16 cellular contexts compared by ENCODE assay signal in the genomic region with DNA sequence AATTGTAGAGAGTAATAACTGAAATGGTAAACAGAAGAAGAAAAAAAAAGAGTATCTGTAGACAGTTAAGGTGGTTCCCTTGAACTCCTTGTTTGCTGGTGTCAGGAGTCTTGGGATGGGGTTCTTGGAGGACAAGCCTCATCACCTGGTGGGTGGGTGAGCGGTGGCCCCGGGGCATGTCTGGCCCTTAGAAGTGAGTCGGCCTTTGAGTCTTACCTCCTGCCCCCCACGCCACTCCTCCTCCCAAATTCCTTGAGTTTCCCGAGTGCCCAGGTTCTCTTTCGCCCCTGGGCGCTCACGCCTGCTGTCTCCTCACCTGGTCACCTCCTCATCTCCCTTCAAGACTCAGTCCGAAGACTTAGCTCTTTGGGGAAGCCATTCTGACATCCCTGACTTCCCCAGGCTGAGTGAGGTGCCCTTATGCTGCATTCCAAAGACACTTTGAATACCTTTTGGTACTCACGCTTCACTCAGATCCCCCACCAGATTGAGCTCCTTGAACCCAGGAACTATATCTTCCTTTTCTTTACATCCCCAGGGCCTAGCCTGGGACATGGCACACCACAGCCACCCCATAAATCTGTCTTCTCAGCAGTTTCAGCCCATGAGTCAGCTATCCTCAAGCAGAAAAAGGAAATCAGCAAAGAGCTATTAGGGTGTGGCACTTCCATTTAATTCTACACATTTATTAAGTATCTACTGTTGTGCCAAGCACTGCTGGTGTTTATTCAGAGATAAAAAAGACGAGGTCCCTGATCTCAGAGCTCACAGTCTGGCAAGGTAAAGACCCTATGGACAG. TPM values are rescaled to one million over a fixed set of nuclear protein-coding genes. Genes with fewer than 3 reads are reported as not detected.
DNase-seq lines count a peak whose midpoint lies in the region; ATAC-seq and TF ChIP-seq lines count a peak whose summit lies in the region.
"Had no signal": no experiment of that assay in that cellular context is flagged by ENCODE, and none has a peak within 500 bp of the region (broad histone marks: within the 10 kb centered on the region; RNA-seq: fewer than 3 reads in every experiment).

No MANE protein-coding gene starts in this region.

- ATAC-seq in CD4-positive, CD25-positive, alpha-beta regulatory T cell (ENCODE audit: low read depth in 2 of 2) = peak in 1 of 2 donors; percentile 38
- ATAC-seq: stimulated activated memory B cell treated with anti-CD40 and anti-IgM and Interleukin-4, amounts not matched to agents 10 μg/mL and 1 μg/mL and 100 μg/mL, for 72 hours had no signal

- no peaks in the 10 kb centered on the region for H3K27me3 Mint-ChIP-seq in CD4-positive, CD25-positive, alpha-beta regulatory T cell
- peaks cover 2% of the 10 kb centered on the region for H3K27me3 Mint-ChIP-seq in mesothelial cell of epicardium (ENCODE audit: low read depth)
- H3K27me3 Mint-ChIP-seq: activated naive CD8-positive, alpha-beta T cell; stimulated activated memory B cell treated with anti-CD40 and anti-IgM and Interleukin-4, amounts not matched to agents 10 μg/mL and 1 μg/mL and 100 μg/mL, for 72 hours had no signal

- intact Hi-C loops in lower leg skin (cut with DNase I; ENCODE audit: low total_unique reads) = no loop called here

- peaks cover 30% of the 10 kb centered on the region for H3K36me3 ChIP-seq in CD4-positive, CD25-positive, alpha-beta regulatory T cell (ENCODE audit: control insufficient read depth, insufficient read depth, low read length)

- H3K9me3 ChIP-seq in CD4-positive, CD25-positive, alpha-beta regulatory T cell (ENCODE audit: control insufficient read depth in 2 of 2, low read length in 2 of 2) = no peaks in the 10 kb centered on the region

- peaks cover 19% of the 10 kb centered on the region for H3K36me3 Mint-ChIP-seq in CD4-positive, CD25-positive, alpha-beta regulatory T cell
- peaks cover 30% of the 10 kb centered on the region for H3K36me3 Mint-ChIP-seq in mesothelial cell of epicardium

- H3K4me3 ChIP-seq in CD4-positive, CD25-positive, alpha-beta regulatory T cell (ENCODE audit: low read depth, low read length) = peak overlapping the region; percentile 0
- no peak overlapping the region for H3K4me3 ChIP-seq in lower leg skin (ENCODE audit: low read depth, poor library complexity, severe bottlenecking)

- H3K4me3 Mint-ChIP-seq in CD4-positive, CD25-positive, alpha-beta regulatory T cell = peak overlapping the region in 2 of 4 donors; percentile 30 to 59
- H3K4me3 Mint-ChIP-seq in mesothelial cell of epicardium = no peak overlapping the region
- H3K4me3 Mint-ChIP-seq: activated naive CD8-positive, alpha-beta T cell; neural crest cell; stimulated activated memory B cell treated with anti-CD40 and anti-IgM and Interleukin-4, amounts not matched to agents 10 μg/mL and 1 μg/mL and 100 μg/mL, for 72 hours had no signal

- TF ChIP-seq POLR2A in lower leg skin (IDR thresholded peaks at IDR 0.05) = no peak

- DNase-seq in CD4-positive, CD25-positive, alpha-beta regulatory T cell = peak in 1 of 3 donors; percentile 58
- DNase-seq in NCI-H226 (peak; percentile 41), dermis blood vessel endothelial cell (peak; percentile 64), mesothelial cell of epicardium (ENCODE audit: low spot score in 2 of 2, unreplicated experiment in 2 of 2) (no peak), NCI-H510A treated with DMSO at 0.1 percent for 48 hours (lab: John Stamatoyannopoulos, UW) (no peak), lower leg skin (ENCODE audit: low spot score in 2 of 2) (no peak), activated gamma-delta T cell treated with Interleukin-2 at 50 U/mL for 16 hours (no peak), NCI-H1436 treated with DMSO at 0.1 percent for 48 hours (lab: John Stamatoyannopoulos, UW) (no peak)
- DNase-seq: activated CD4-positive, alpha-beta T cell treated with anti-CD3 and anti-CD28 coated beads for 1 hour; Calu3; effector CD4-positive, alpha-beta T cell; NCI-H2227 treated with DMSO at 0.1 percent for 48 hours; SHP77 treated with DMSO at 0.1 percent for 48 hours had no signal

- no peaks in the 10 kb centered on the region for H3K27me3 ChIP-seq in CD4-positive, CD25-positive, alpha-beta regulatory T cell (ENCODE audit: control insufficient read depth, insufficient read depth, low read length)

- TF ChIP-seq CTCF in mesothelial cell of epicardium (IDR thresholded peaks at IDR 0.05; ENCODE audit: unreplicated experiment) (no peak), lower leg skin (IDR thresholded peaks at IDR 0.05) (no peak)

- H3K27ac Mint-ChIP-seq in CD4-positive, CD25-positive, alpha-beta regulatory T cell = peak overlapping the region; percentile 38 to 90 (median 57)
- H3K27ac Mint-ChIP-seq in mesothelial cell of epicardium = peak overlapping the region; percentile 77
- H3K27ac Mint-ChIP-seq: activated naive CD8-positive, alpha-beta T cell; stimulated activated memory B cell treated with anti-CD40 and anti-IgM and Interleukin-4, amounts not matched to agents 10 μg/mL and 1 μg/mL and 100 μg/mL, for 72 hours had no signal

- H3K27ac ChIP-seq in CD4-positive, CD25-positive, alpha-beta regulatory T cell (ENCODE audit: insufficient read depth, low read length, poor library complexity, severe bottlenecking) = no peak overlapping the region

- 82 to 85% methylated on average over 11 of the region's 11 CpGs for WGBS in lower leg skin, 2 donors

- no peaks in the 10 kb centered on the region for H3K9me3 Mint-ChIP-seq in CD4-positive, CD25-positive, alpha-beta regulatory T cell
- H3K9me3 Mint-ChIP-seq in mesothelial cell of epicardium = no peaks in the 10 kb centered on the region
- H3K9me3 Mint-ChIP-seq: neural crest cell; stimulated activated memory B cell treated with anti-CD40 and anti-IgM and Interleukin-4, amounts not matched to agents 10 μg/mL and 1 μg/mL and 100 μg/mL, for 72 hours had no signal

- peaks cover 13% of the 10 kb centered on the region for H3K4me1 ChIP-seq in CD4-positive, CD25-positive, alpha-beta regulatory T cell (ENCODE audit: control insufficient read depth, insufficient read depth, low read length, poor library complexity, severe bottlenecking)

- peaks cover 10 to 12% (median 11%) of the 10 kb centered on the region in 4 donors for H3K4me1 Mint-ChIP-seq in CD4-positive, CD25-positive, alpha-beta regulatory T cell
- peaks cover 40% of the 10 kb centered on the region for H3K4me1 Mint-ChIP-seq in mesothelial cell of epicardium

RNA-seq across cellular contexts. Expression of a gene that starts 13.5 kb away (rescaled TPM):
- total RNA-seq in CD4-positive, CD25-positive, alpha-beta regulatory T cell = 78.3 TPM
- polyA plus RNA-seq in CD4-positive, CD25-positive, alpha-beta regulatory T cell = 10 to 100 TPM; 55.3 to 87.4 (median 68.3) TPM
- total RNA-seq in dermis blood vessel endothelial cell (23.3 and 33.9 TPM in 2 replicates), mesothelial cell of epicardium (7.9 to 8.4 TPM (median 8.2 TPM) in 3 replicates), lower leg skin (10 to 100 TPM in 3 of 4 donors, 1 to 10 TPM in 1; 6.1 to 21.4 (median 12.2) TPM)

RNA-seq across cellular contexts. Expression of a gene that starts 50.6 kb away (rescaled TPM):
- 158 TPM for total RNA-seq in CD4-positive, CD25-positive, alpha-beta regulatory T cell
- 100 to 1,000 TPM; 224 to 258 (median 231) TPM for polyA plus RNA-seq in CD4-positive, CD25-positive, alpha-beta regulatory T cell
- total RNA-seq in dermis blood vessel endothelial cell = 0.33 and 0.51 TPM in 2 replicates
- total RNA-seq in mesothelial cell of epicardium = 6.5 to 7.0 TPM (median 6.8 TPM) in 3 replicates
- 100 to 1,000 TPM in 1 of 4 donors, 10 to 100 TPM in 3; 81.3 to 102 (median 86.1) TPM for total RNA-seq in lower leg skin

Comparison
In these comparisons a context has a peak if more than half of its experiments do, and no peak if none do; other contexts are left out.
1. DNase-seq: peak in NCI-H226 (single experiment) and dermis blood vessel endothelial cell (single experiment); none in mesothelial cell of epicardium (0 of 2), NCI-H510A treated with DMSO at 0.1 percent for 48 hours (single experiment), lower leg skin (0 of 2), activated gamma-delta T cell treated with Interleukin-2 at 50 U/mL for 16 hours (single experiment) and NCI-H1436 treated with DMSO at 0.1 percent for 48 hours (single experiment).
2. RNA of a gene that starts 50.6 kb away (total RNA-seq): 158 TPM in CD4-positive, CD25-positive, alpha-beta regulatory T cell (single experiment) and 81.3 to 102 TPM in lower leg skin; 6.5 to 7.0 TPM in mesothelial cell of epicardium and 0.33 to 0.51 TPM in dermis blood vessel endothelial cell; every median in the first group is over 10 times any median in the second.